In the genomic region with DNA sequence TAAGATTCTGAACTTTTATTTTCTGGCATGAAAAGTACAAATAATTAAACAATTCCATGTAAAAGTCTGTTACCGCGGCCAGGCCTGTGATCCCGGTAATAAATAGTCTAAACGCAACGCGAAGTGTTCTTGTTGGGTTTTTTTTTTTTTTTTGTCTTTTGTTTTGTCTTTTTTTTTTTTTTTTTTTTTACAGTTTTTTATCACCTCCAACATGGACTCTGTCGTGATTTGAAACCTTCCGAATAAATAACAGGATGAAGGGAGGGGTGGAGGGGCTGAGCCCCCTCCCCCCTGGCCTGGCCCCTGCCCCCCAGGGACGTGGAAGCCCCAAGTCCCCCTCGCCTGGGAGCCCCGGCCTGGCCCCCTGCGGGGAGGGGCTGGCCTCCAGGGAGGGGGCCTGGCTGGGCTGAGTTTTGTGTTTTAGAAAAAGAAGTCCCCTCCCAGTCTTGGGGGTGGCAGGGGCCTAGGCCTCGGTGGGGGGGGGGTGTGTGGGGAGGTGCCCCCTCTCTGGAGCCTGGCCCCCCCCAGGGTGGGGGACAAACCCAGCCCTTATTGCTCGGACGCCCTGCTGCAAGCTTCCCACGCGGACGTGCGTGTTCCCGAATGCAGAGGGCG, we compare ENCODE assay signal across 29 cellular contexts. TPM values are rescaled to one million over a fixed set of nuclear protein-coding genes. Genes with fewer than 3 reads are reported as not detected.
DNase-seq lines count a peak whose midpoint lies in the region; ATAC-seq and TF ChIP-seq lines count a peak whose summit lies in the region.
"Had no signal": no experiment of that assay in that cellular context is flagged by ENCODE, and none has a peak within 500 bp of the region (broad histone marks: within the 10 kb centered on the region; RNA-seq: fewer than 3 reads in every experiment).

No MANE protein-coding gene starts in this region.

- DNase-seq in Right ventricle myocardium inferior (ENCODE audit: missing footprints) (peak; percentile 34), cardiac septum (ENCODE audit: low spot score) (no peak), neural progenitor cell (ENCODE audit: low spot score) (no peak), PC-3 (no peak), mesothelial cell of epicardium (ENCODE audit: low spot score in 2 of 2, unreplicated experiment in 2 of 2) (no peak), NOMO-1 (lab: John Stamatoyannopoulos, UW; ENCODE audit: unreplicated experiment in 2 of 2) (no peak)
- DNase-seq: activated CD4-positive, alpha-beta T cell treated with anti-CD3 and anti-CD28 coated beads, Interleukin-2, amount 50 U/mL, for 1 hour; activated naive CD4-positive, alpha-beta T cell treated with anti-CD3 and anti-CD28 coated beads for 36 hours; cortex of kidney; DND-41; Kasumi-1; kidney glomerular epithelial cell; NCI-H1694 treated with DMSO at 0.1 percent for 48 hours; NCI-H526 treated with DMSO at 0.1 percent for 48 hours; small intestine; stimulated activated CD4-positive, alpha-beta T cell treated with anti-CD3 and anti-CD28 coated beads, Interleukin-2, amount 100 ng/mL, for 24 hours had no signal

- BruUV-seq in PC-3 (replicated peaks; lab: Mats Ljungman, UMichigan), result no TSS peak

- H3K4me1 Mint-ChIP-seq in neural progenitor cell (peaks cover 21% of the 10 kb centered on the region), mesothelial cell of epicardium (peaks cover 8% of the 10 kb centered on the region)

- H3K9me3 ChIP-seq in HUES64 (ENCODE audit: insufficient read depth, low read depth, low read length) (no peaks in the 10 kb centered on the region), neural progenitor cell (ENCODE audit: low read depth) (no peaks in the 10 kb centered on the region), PC-3 (ENCODE audit: low read length) (no peaks in the 10 kb centered on the region)
- H3K9me3 ChIP-seq: breast epithelium, HAP-1 had no signal

- H3K27ac Mint-ChIP-seq in neural progenitor cell, result no peak overlapping the region
- H3K27ac Mint-ChIP-seq in mesothelial cell of epicardium, result no peak overlapping the region
- H3K27ac Mint-ChIP-seq: activated naive CD4-positive, alpha-beta T cell treated with anti-CD3 and anti-CD28 coated beads for 36 hours; B cell; T-helper 2 cell treated with Interferon-gamma antibody and Interleukin-4, amounts not matched to agents 5 μg/mL and 100 μg/mL, for 36 hours had no signal

- no peak overlapping the region for H3K4me3 ChIP-seq in HUES64 (ENCODE audit: low read length)
- no peak overlapping the region for H3K4me3 ChIP-seq in neural progenitor cell
- H3K4me3 ChIP-seq in PC-3 (ENCODE audit: low read length), result no peak overlapping the region
- H3K4me3 ChIP-seq: HAP-1 had no signal

- H3K36me3 ChIP-seq in HUES64 (ENCODE audit: insufficient read depth, low read length) (peaks cover 42% of the 10 kb centered on the region), neural progenitor cell (no peaks in the 10 kb centered on the region), PC-3 (ENCODE audit: low read depth, low read length) (peaks cover 27% of the 10 kb centered on the region)

- H3F3A ChIP-seq in neural progenitor cell (ENCODE audit: low read depth) (peaks cover 24% of the 10 kb centered on the region), PC-3 (ENCODE audit: low read length, unreplicated experiment) (no peaks in the 10 kb centered on the region)

- no peaks in the 10 kb centered on the region for H3K27me3 ChIP-seq in HUES64 (ENCODE audit: insufficient read depth, low read length)
- H3K27me3 ChIP-seq in neural progenitor cell, result no peaks in the 10 kb centered on the region
- H3K27me3 ChIP-seq in PC-3 (ENCODE audit: low read length), result no peaks in the 10 kb centered on the region
- H3K27me3 ChIP-seq: breast epithelium had no signal

- WGBS in HUES64, result 41% methylated on average over 8 of the region's 21 CpGs

- intact Hi-C loops in Right ventricle myocardium inferior (cut with DNase I) (no loop called here), cardiac septum (cut with DNase I) (no loop called here), PC-3 (cut with micrococcal nuclease) (no loop called here)

- POLR2A ChIA-PET in PC-3 (lab: Charles Lee; ENCODE audit: unreplicated experiment), result no interaction called here

- H3K9me3 Mint-ChIP-seq in neural progenitor cell (no peaks in the 10 kb centered on the region), mesothelial cell of epicardium (no peaks in the 10 kb centered on the region)
- H3K9me3 Mint-ChIP-seq: activated naive CD4-positive, alpha-beta T cell treated with anti-CD3 and anti-CD28 coated beads for 36 hours; T-helper 2 cell treated with Interferon-gamma antibody and Interleukin-4, amounts not matched to agents 5 μg/mL and 100 μg/mL, for 36 hours had no signal

- ATAC-seq in Right ventricle myocardium inferior, result no peak
- ATAC-seq in PC-3, result no peak

- TF ChIP-seq CTCF in neural progenitor cell (IDR thresholded peaks at IDR 0.05) (no peak), PC-3 (conservative IDR thresholded peaks at IDR 0.05; ENCODE audit: low read depth, low read length) (no peak), mesothelial cell of epicardium (IDR thresholded peaks at IDR 0.05; ENCODE audit: unreplicated experiment) (no peak)

- H3K9ac ChIP-seq in HUES64 (ENCODE audit: low read depth, low read length) (no peak overlapping the region), neural progenitor cell (no peak overlapping the region), PC-3 (ENCODE audit: low read length) (no peak overlapping the region)

- peak overlapping the region; percentile 72 for H2AFZ ChIP-seq in neural progenitor cell (replicated peaks)
- H2AFZ ChIP-seq in PC-3 (ENCODE audit: low read length), result no peak overlapping the region

- peaks cover 4% of the 10 kb centered on the region for H3K27me3 Mint-ChIP-seq in neural progenitor cell (ENCODE audit: insufficient read depth, low read depth)
- H3K27me3 Mint-ChIP-seq in mesothelial cell of epicardium (ENCODE audit: low read depth), result no peaks in the 10 kb centered on the region
- H3K27me3 Mint-ChIP-seq: B cell had no signal

- CTCF ChIA-PET in PC-3 (lab: Charles Lee), result no interaction called here

- H3K4me1 ChIP-seq in HUES64 (ENCODE audit: insufficient read depth, low read length) (peaks cover 13% of the 10 kb centered on the region), neural progenitor cell (peaks cover 22% of the 10 kb centered on the region), PC-3 (ENCODE audit: insufficient read depth, low read length) (no peaks in the 10 kb centered on the region)
- H3K4me1 ChIP-seq: breast epithelium, HAP-1 had no signal

- H3K4me2 ChIP-seq in neural progenitor cell, result peak overlapping the region; percentile 67
- H3K4me2 ChIP-seq in PC-3 (ENCODE audit: low read length), result no peak overlapping the region

- no peaks in the 10 kb centered on the region for H3K9me2 ChIP-seq in PC-3 (replicated peaks; ENCODE audit: low read length)

- H3K36me3 Mint-ChIP-seq in neural progenitor cell (peaks cover 2% of the 10 kb centered on the region), mesothelial cell of epicardium (peaks cover 5% of the 10 kb centered on the region)

- no peaks in the 10 kb centered on the region for H4K20me1 ChIP-seq in neural progenitor cell (ENCODE audit: low read depth)
- no peaks in the 10 kb centered on the region for H4K20me1 ChIP-seq in PC-3 (ENCODE audit: low read length)

- H3K27ac ChIP-seq in HUES64 (ENCODE audit: low read depth, low read length) (peak overlapping the region; percentile 55; the same call in 1 of the 2 replicates), cingulate gyrus (ENCODE audit: low read depth, low read length) (peak overlapping the region; percentile 65), neural progenitor cell (peak overlapping the region; percentile 85), PC-3 (ENCODE audit: low read length) (no peak overlapping the region)
- H3K27ac ChIP-seq: breast epithelium, VCaP had no signal

- H3K79me2 ChIP-seq in neural progenitor cell (ENCODE audit: low read depth) (no peaks in the 10 kb centered on the region), PC-3 (ENCODE audit: low read length) (no peaks in the 10 kb centered on the region)

- H3K4me3 Mint-ChIP-seq in neural progenitor cell (no peak overlapping the region), mesothelial cell of epicardium (no peak overlapping the region)
- H3K4me3 Mint-ChIP-seq: activated naive CD4-positive, alpha-beta T cell treated with anti-CD3 and anti-CD28 coated beads for 36 hours; B cell; T-helper 2 cell treated with Interferon-gamma antibody and Interleukin-4, amounts not matched to agents 5 μg/mL and 100 μg/mL, for 36 hours had no signal

RNA-seq across cellular contexts. Expression of a gene that starts 16.0 kb away (rescaled TPM):
- total RNA-seq in Right ventricle myocardium inferior (123 TPM), cardiac septum (100 TPM), neural progenitor cell (ENCODE audit: low replicate concordance) (53.6 and 130 TPM in 2 replicates), PC-3 (2014; rRNA removed) (222 and 266 TPM in 2 replicates), mesothelial cell of epicardium (381 to 396 TPM (median 385 TPM) in 3 replicates)
- 224 TPM for polyA plus RNA-seq in HUES64 (2013, experiment 1 of 2)
- polyA plus RNA-seq in HUES64 (2013, experiment 2 of 2), result 245 TPM

RNA-seq across cellular contexts. Expression of a gene that starts 16.5 kb away (rescaled TPM):
- total RNA-seq in Right ventricle myocardium inferior (0.68 TPM), cardiac septum (0.43 TPM), neural progenitor cell (ENCODE audit: low replicate concordance) (0.47 and 1.5 TPM in 2 replicates), PC-3 (2014; rRNA removed) (0.52 and 3.9 TPM in 2 replicates), mesothelial cell of epicardium (0.95 to 1.7 TPM (median 1.4 TPM) in 3 replicates)
- polyA plus RNA-seq in HUES64 (2013, experiment 1 of 2), result 0.20 TPM
- polyA plus RNA-seq in HUES64 (2013, experiment 2 of 2), result 0.76 TPM
- total RNA-seq: lung microvascular endothelial cell had no signal

RNA-seq across cellular contexts. Expression of a gene that starts 29.4 kb away (rescaled TPM):
- total RNA-seq in Right ventricle myocardium inferior (0.35 TPM), cardiac septum (0.89 TPM), neural progenitor cell (ENCODE audit: low replicate concordance) (0.15 TPM in 1 of 2 replicates, not detected in the other), PC-3 (2014; rRNA removed) (not detected in 2 replicates), mesothelial cell of epicardium (0.07 to 0.63 TPM in 2 of 3 replicates, not detected in the other)
- polyA plus RNA-seq in HUES64 (2013, experiment 1 of 2), result 0.95 TPM
- polyA plus RNA-seq in HUES64 (2013, experiment 2 of 2), result 2.7 TPM
- total RNA-seq: A172; activated naive CD4-positive, alpha-beta T cell treated with anti-CD3 and anti-CD28 coated beads for 36 hours; B cell; breast epithelium; glomerular endothelial cell; lung microvascular endothelial cell; myocyte; omental fat pad; ureter had no signal

RNA-seq across cellular contexts. Expression of a gene that starts 32.3 kb away (rescaled TPM):
- 10.5 TPM for total RNA-seq in Right ventricle myocardium inferior
- 5.8 TPM for total RNA-seq in cardiac septum
- 9.8 TPM for polyA plus RNA-seq in HUES64 (2013, experiment 1 of 2)
- polyA plus RNA-seq in HUES64 (2013, experiment 2 of 2), result 12.3 TPM
- 0.49 and 4.7 TPM in 2 replicates for total RNA-seq in neural progenitor cell (ENCODE audit: low replicate concordance)
- 23.5 and 24.2 TPM in 2 replicates for total RNA-seq in PC-3 (2014; rRNA removed)
- total RNA-seq in mesothelial cell of epicardium, result 80.8 to 84.8 TPM (median 82.6 TPM) in 3 replicates
- total RNA-seq: activated naive CD4-positive, alpha-beta T cell treated with anti-CD3 and anti-CD28 coated beads for 36 hours; glomerular endothelial cell had no signal

RNA-seq across cellular contexts. Expression of a gene that starts 54.2 kb away (rescaled TPM):
- total RNA-seq in Right ventricle myocardium inferior, result 4.8 TPM
- 5.3 TPM for total RNA-seq in cardiac septum
- 6.6 TPM for polyA plus RNA-seq in HUES64 (2013, experiment 1 of 2)
- polyA plus RNA-seq in HUES64 (2013, experiment 2 of 2), result 11.8 TPM
- total RNA-seq in neural progenitor cell (ENCODE audit: low replicate concordance), result 3.4 and 15.8 TPM in 2 replicates
- 14.2 and 16.2 TPM in 2 replicates for total RNA-seq in PC-3 (2014; rRNA removed)
- 13.9 to 16.5 TPM (median 15.4 TPM) in 3 replicates for total RNA-seq in mesothelial cell of epicardium
